Comparison of ENCODE assay signal across 1 cellular context in genomic region chr17:2336215-2337151, GRCh38.
TF ChIP-seq lines count a peak whose summit lies in the region.

TSR1 (minus strand) TSS chr17:2336457; CDS start chr17:2336427, 30 bp downstream.

TF ChIP-seq in K562, 482 proteins besides CTCF, POLR2A, EP300 and RAD21 (continued from another document and continues in another):
- TF ChIP-seq MGA (IDR thresholded peaks at IDR 0.05), result peak; percentile 93
- TF ChIP-seq POLR2AphosphoS2 (IDR thresholded peaks at IDR 0.05; ENCODE audit: low read length), result no peak; the same call in 1 of the 2 replicates
- TF ChIP-seq PHTF2 (CRISPR knock-in tag; IDR thresholded peaks at IDR 0.05), result no peak
- no peak for TF ChIP-seq ZNF445 (CRISPR knock-in tag; IDR thresholded peaks at IDR 0.05; ENCODE audit: low read depth)
- TF ChIP-seq KLF13 (tag; IDR thresholded peaks at IDR 0.05; ENCODE audit: borderline replicate concordance, low read depth), result peak; percentile 78; the same call in 1 of the 2 replicates
- no peak for TF ChIP-seq ZEB2 (IDR thresholded peaks at IDR 0.05)
- no peak for TF ChIP-seq ZNF318 (IDR thresholded peaks at IDR 0.05; ENCODE audit: borderline replicate concordance in 1 of 2, low read depth in 1 of 2)
- no peak for TF ChIP-seq JUNB (CRISPR knock-in tag; conservative IDR thresholded peaks at IDR 0.05)
- TF ChIP-seq TCF15 (CRISPR knock-in tag; IDR thresholded peaks at IDR 0.05), result no peak
- TF ChIP-seq MAFG (tag; conservative IDR thresholded peaks at IDR 0.05), result no peak
- TF ChIP-seq ZNF384 (IDR thresholded peaks at IDR 0.05; ENCODE audit: low read depth, low read length), result no peak
- TF ChIP-seq HMGXB4 (CRISPR knock-in tag; IDR thresholded peaks at IDR 0.05), result no peak
- peak; percentile 16; the same call in 1 of the 2 replicates for TF ChIP-seq BCOR (IDR thresholded peaks at IDR 0.05)
- TF ChIP-seq MECOM (CRISPR knock-in tag; IDR thresholded peaks at IDR 0.05), result no peak
- no peak for TF ChIP-seq ZNF431 (CRISPR knock-in tag; IDR thresholded peaks at IDR 0.05)
- TF ChIP-seq NELFE (IDR thresholded peaks at IDR 0.05; ENCODE audit: insufficient read depth, insufficient read length), result no peak
- no peak for TF ChIP-seq CREB5 (CRISPR knock-in tag; IDR thresholded peaks at IDR 0.05)
- TF ChIP-seq ZZZ3 (IDR thresholded peaks at IDR 0.05), result no peak
- TF ChIP-seq LCOR (CRISPR knock-in tag; IDR thresholded peaks at IDR 0.05), result no peak
- no peak for TF ChIP-seq ZNF134 (CRISPR knock-in tag; conservative IDR thresholded peaks at IDR 0.05)
- no peak for TF ChIP-seq ZNF586 (CRISPR knock-in tag; conservative IDR thresholded peaks at IDR 0.05)
- no peak for TF ChIP-seq ILF3 (IDR thresholded peaks at IDR 0.05; ENCODE audit: borderline replicate concordance)
- no peak for TF ChIP-seq SETDB1 (IDR thresholded peaks at IDR 0.05; ENCODE audit: low read length)
- TF ChIP-seq BACH1 (tag; IDR thresholded peaks at IDR 0.05), result no peak
- TF ChIP-seq NFE2 (IDR thresholded peaks at IDR 0.05; ENCODE audit: low read depth), result no peak
- TF ChIP-seq HDAC2 (IDR thresholded peaks at IDR 0.05), result peak; percentile 74
- TF ChIP-seq ZNF23 (CRISPR knock-in tag; IDR thresholded peaks at IDR 0.05), result no peak
- no peak for TF ChIP-seq USF1 (CRISPR knock-in tag; IDR thresholded peaks at IDR 0.05)
- TF ChIP-seq THRAP3 (IDR thresholded peaks at IDR 0.05; ENCODE audit: borderline replicate concordance), result no peak
- TF ChIP-seq PHF8 (IDR thresholded peaks at IDR 0.05; ENCODE audit: borderline replicate concordance, low read length), result peak; percentile 75; the same call in 1 of the 2 replicates
- no peak for TF ChIP-seq CBX2 (IDR thresholded peaks at IDR 0.05; ENCODE audit: insufficient read depth, low read length, poor library complexity, severe bottlenecking)
